1 cellular context compared by ENCODE assay signal in genomic region chr2:8903924-8904323, GRCh38.
TF ChIP-seq lines count a peak whose summit lies in the region.

No MANE protein-coding gene starts in this region.

TF ChIP-seq in HepG2, 621 proteins besides CTCF, POLR2A, EP300 and RAD21:
- TF ChIP-seq, protein P1, sequence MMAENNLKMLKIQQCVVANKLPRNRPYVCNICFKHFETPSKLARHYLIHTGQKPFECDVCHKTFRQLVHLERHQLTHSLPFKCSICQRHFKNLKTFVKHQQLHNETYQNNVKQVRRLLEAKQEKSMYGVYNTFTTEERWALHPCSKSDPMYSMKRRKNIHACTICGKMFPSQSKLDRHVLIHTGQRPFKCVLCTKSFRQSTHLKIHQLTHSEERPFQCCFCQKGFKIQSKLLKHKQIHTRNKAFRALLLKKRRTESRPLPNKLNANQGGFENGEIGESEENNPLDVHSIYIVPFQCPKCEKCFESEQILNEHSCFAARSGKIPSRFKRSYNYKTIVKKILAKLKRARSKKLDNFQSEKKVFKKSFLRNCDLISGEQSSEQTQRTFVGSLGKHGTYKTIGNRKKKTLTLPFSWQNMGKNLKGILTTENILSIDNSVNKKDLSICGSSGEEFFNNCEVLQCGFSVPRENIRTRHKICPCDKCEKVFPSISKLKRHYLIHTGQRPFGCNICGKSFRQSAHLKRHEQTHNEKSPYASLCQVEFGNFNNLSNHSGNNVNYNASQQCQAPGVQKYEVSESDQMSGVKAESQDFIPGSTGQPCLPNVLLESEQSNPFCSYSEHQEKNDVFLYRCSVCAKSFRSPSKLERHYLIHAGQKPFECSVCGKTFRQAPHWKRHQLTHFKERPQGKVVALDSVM (CRISPR knock-in tag; IDR thresholded peaks at IDR 0.05): peak; percentile 93
- TF ChIP-seq SMC3 (IDR thresholded peaks at IDR 0.05; ENCODE audit: low read length) (peak; percentile 31; the same call in 1 of the 2 replicates), STAG1 (CRISPR knock-in tag; IDR thresholded peaks at IDR 0.05) (peak; percentile 65)
